24 cellular contexts compared by ENCODE assay signal in the genomic region with DNA sequence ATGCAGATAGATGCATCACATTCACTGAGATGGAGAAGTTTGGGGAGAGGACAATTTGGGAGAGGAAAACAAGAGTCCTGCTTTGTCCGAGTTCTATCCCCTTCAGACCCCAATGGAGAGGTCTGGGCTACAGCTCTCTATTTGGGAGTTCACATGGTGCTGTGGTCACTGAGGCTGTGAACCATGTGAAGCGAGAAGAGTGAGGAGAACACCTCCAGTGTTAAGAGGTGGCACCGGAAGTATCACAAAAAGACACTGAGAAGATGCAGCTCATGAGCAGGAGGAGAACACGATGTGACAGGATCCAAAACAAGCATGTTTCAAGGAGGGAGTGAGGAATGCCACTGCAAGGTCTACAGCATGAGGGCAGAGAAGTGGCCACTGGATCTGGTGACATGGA. TPM values are rescaled to one million over a fixed set of nuclear protein-coding genes. Genes with fewer than 3 reads are reported as not detected.
DNase-seq lines count a peak whose midpoint lies in the region; ATAC-seq, FAIRE-seq and TF ChIP-seq lines count a peak whose summit lies in the region.
"Had no signal": no experiment of that assay in that cellular context is flagged by ENCODE, and none has a peak within 500 bp of the region (broad histone marks: within the 10 kb centered on the region; RNA-seq: fewer than 3 reads in every experiment).

No MANE protein-coding gene starts in this region.

- H2BK15ac ChIP-seq in H9 (ENCODE audit: low read depth, low read length), result no peak overlapping the region

- no peak overlapping the region for H3K4ac ChIP-seq in H9 (ENCODE audit: low read depth, low read length)

- no peak overlapping the region for H3K4me3 Mint-ChIP-seq in H9
- H3K4me3 Mint-ChIP-seq in effector memory CD8-positive, alpha-beta T cell, result no peak overlapping the region
- no peak overlapping the region for H3K4me3 Mint-ChIP-seq in natural killer cell treated with Interleukin-12 subunit alpha and Interleukin-12 subunit beta and Interleukin-15 and Interleukin-18, amount 100 ng/mL, for 72 hours
- H3K4me3 Mint-ChIP-seq in activated CD4-positive, alpha-beta memory T cell treated with anti-CD3 and anti-CD28 coated beads, Interleukin-2, amount 10 ng/mL, durations not matched to agents 7 days and 5 days, result no peak overlapping the region
- H3K4me3 Mint-ChIP-seq: CD8-positive, alpha-beta T cell; IgD-negative memory B cell had no signal

- H4K8ac ChIP-seq in H9 (replicated peaks; ENCODE audit: insufficient read length, low read depth, low read length), result no peak overlapping the region

- H3K23me2 ChIP-seq in H9 (ENCODE audit: insufficient read length, low read depth, low read length, poor library complexity, severe bottlenecking), result no peaks in the 10 kb centered on the region

- CTCF ChIA-PET in activated CD4-positive, alpha-beta memory T cell treated with anti-CD3 and anti-CD28 coated beads, Interleukin-2, amount 10 ng/mL, durations not matched to agents 7 days and 5 days (lab: Charles Lee), result no interaction called here

- DNase-seq in GM12891 (ENCODE audit: insufficient read length, low spot score) (no peak), H9 (peak; percentile 14), WERI-Rb-1 (no peak), COLO668 (lab: John Stamatoyannopoulos, UW; ENCODE audit: unreplicated experiment) (no peak)
- DNase-seq in effector memory CD8-positive, alpha-beta T cell, result peak; percentile 21 to 29 (median 29)
- DNase-seq in natural killer cell treated with Interleukin-12 subunit alpha and Interleukin-12 subunit beta and Interleukin-15 and Interleukin-18, amount 100 ng/mL, for 72 hours (ENCODE audit: low spot score), result peak; percentile 78
- no peak for DNase-seq in activated CD4-positive, alpha-beta memory T cell treated with anti-CD3 and anti-CD28 coated beads, Interleukin-2, amount 10 ng/mL, durations not matched to agents 7 days and 5 days
- DNase-seq: 8988T; CD8-positive, alpha-beta T cell; COR-L47; DMS 273 treated with DMSO at 0.1 percent for 48 hours; DMS53; DND-41; GM23248; HCEC 1CT; KBM-7 had no signal

- H3K9me3 ChIP-seq in H9 (ENCODE audit: control insufficient read depth, low read depth, low read length) (peaks cover 12% of the 10 kb centered on the region), WERI-Rb-1 (ENCODE audit: severe bottlenecking) (peaks cover 18% of the 10 kb centered on the region)

- WGBS in H9 (ENCODE audit: extremely low coverage, insufficient read length, low lambda C conversion rate), result no CpG with 5 or more reads among the region's 4 CpGs

- H3K27me3 ChIP-seq in H9 (ENCODE audit: insufficient read depth, low read length), result no peaks in the 10 kb centered on the region
- no peaks in the 10 kb centered on the region for H3K27me3 ChIP-seq in WERI-Rb-1 (ENCODE audit: insufficient read depth, low read depth, severe bottlenecking)
- H3K27me3 ChIP-seq: BLaER1 had no signal

- H2BK20ac ChIP-seq in H9 (ENCODE audit: low read depth, low read length, poor library complexity, severe bottlenecking), result no peak overlapping the region

- no peak overlapping the region for H4K91ac ChIP-seq in H9 (ENCODE audit: insufficient read length, low read depth, low read length)

- no peak overlapping the region for H3K27ac Mint-ChIP-seq in H9
- no peak overlapping the region for H3K27ac Mint-ChIP-seq in effector memory CD8-positive, alpha-beta T cell
- no peak overlapping the region for H3K27ac Mint-ChIP-seq in natural killer cell treated with Interleukin-12 subunit alpha and Interleukin-12 subunit beta and Interleukin-15 and Interleukin-18, amount 100 ng/mL, for 72 hours
- no peak overlapping the region for H3K27ac Mint-ChIP-seq in activated CD4-positive, alpha-beta memory T cell treated with anti-CD3 and anti-CD28 coated beads, Interleukin-2, amount 10 ng/mL, durations not matched to agents 7 days and 5 days
- H3K27ac Mint-ChIP-seq: CD8-positive, alpha-beta T cell; IgD-negative memory B cell had no signal

- TF ChIP-seq POLR2A in GM12891 (IDR thresholded peaks at IDR 0.05; ENCODE audit: low read depth, low read length), result no peak

- H3K4me1 ChIP-seq in H9 (ENCODE audit: insufficient read depth, low read length), result no peaks in the 10 kb centered on the region
- H3K4me1 ChIP-seq: BLaER1 had no signal

- H2BK12ac ChIP-seq in H9 (ENCODE audit: insufficient read length, low read depth, low read length), result no peak overlapping the region

- no peaks in the 10 kb centered on the region for H3K79me2 ChIP-seq in H9 (ENCODE audit: insufficient read depth, low read length)

- no peak overlapping the region for H3K14ac ChIP-seq in H9 (ENCODE audit: insufficient read depth, low read length)

- peak; percentile 92 for ATAC-seq in effector memory CD8-positive, alpha-beta T cell (replicated peaks)
- peak; percentile 82 to 85 for ATAC-seq in natural killer cell treated with Interleukin-12 subunit alpha and Interleukin-12 subunit beta and Interleukin-15 and Interleukin-18, amount 100 ng/mL, for 72 hours
- ATAC-seq in GM19328 (IDR thresholded peaks at IDR 0.05; ENCODE audit: unreplicated experiment), result no peak
- ATAC-seq: CD8-positive, alpha-beta T cell; HepG2 had no signal

- peaks cover 13% of the 10 kb centered on the region for H3K27me3 Mint-ChIP-seq in H9 (ENCODE audit: low read depth)
- no peaks in the 10 kb centered on the region for H3K27me3 Mint-ChIP-seq in effector memory CD8-positive, alpha-beta T cell
- no peaks in the 10 kb centered on the region for H3K27me3 Mint-ChIP-seq in natural killer cell treated with Interleukin-12 subunit alpha and Interleukin-12 subunit beta and Interleukin-15 and Interleukin-18, amount 100 ng/mL, for 72 hours
- no peaks in the 10 kb centered on the region for H3K27me3 Mint-ChIP-seq in activated CD4-positive, alpha-beta memory T cell treated with anti-CD3 and anti-CD28 coated beads, Interleukin-2, amount 10 ng/mL, durations not matched to agents 7 days and 5 days
- H3K27me3 Mint-ChIP-seq: IgD-negative memory B cell had no signal

- no peak overlapping the region for H3K9ac ChIP-seq in H9 (ENCODE audit: extremely low read depth, insufficient read length, low read length)
- H3K9ac ChIP-seq: BLaER1, GM23248 had no signal

- no peak overlapping the region for H3K4me3 ChIP-seq in WERI-Rb-1 (ENCODE audit: low read depth, low read length)
- H3K4me3 ChIP-seq: BLaER1, GM23248 had no signal

- no peaks in the 10 kb centered on the region for H3K4me1 Mint-ChIP-seq in H9
- peaks cover 20 to 38% of the 10 kb centered on the region in 2 donors for H3K4me1 Mint-ChIP-seq in effector memory CD8-positive, alpha-beta T cell (ENCODE audit: low read depth in 2 of 2)
- H3K4me1 Mint-ChIP-seq in natural killer cell treated with Interleukin-12 subunit alpha and Interleukin-12 subunit beta and Interleukin-15 and Interleukin-18, amount 100 ng/mL, for 72 hours (ENCODE audit: low read depth in 2 of 2), result peaks cover 37% of the 10 kb centered on the region in 2 donors
- H3K4me1 Mint-ChIP-seq in activated CD4-positive, alpha-beta memory T cell treated with anti-CD3 and anti-CD28 coated beads, Interleukin-2, amount 10 ng/mL, durations not matched to agents 7 days and 5 days, result peaks cover 19% of the 10 kb centered on the region

- H3K36me3 ChIP-seq in WERI-Rb-1, result no peaks in the 10 kb centered on the region

- H4K20me1 ChIP-seq in H9 (ENCODE audit: control insufficient read depth, insufficient read depth, insufficient read length), result no peaks in the 10 kb centered on the region
- H4K20me1 ChIP-seq: BLaER1 had no signal

- H2BK5ac ChIP-seq in H9 (ENCODE audit: insufficient read length, low read length), result no peak overlapping the region

- no peak overlapping the region for H3T11ph ChIP-seq in H9 (ENCODE audit: low read length)

- no peak overlapping the region for H2BK120ac ChIP-seq in H9 (ENCODE audit: low read depth, low read length, poor library complexity, severe bottlenecking)

- H3K9me3 Mint-ChIP-seq in H9, result peaks cover 25 to 34% of the 10 kb centered on the region in 2 experiments
- H3K9me3 Mint-ChIP-seq in effector memory CD8-positive, alpha-beta T cell, result no peaks in the 10 kb centered on the region
- peaks cover 10% of the 10 kb centered on the region for H3K9me3 Mint-ChIP-seq in natural killer cell treated with Interleukin-12 subunit alpha and Interleukin-12 subunit beta and Interleukin-15 and Interleukin-18, amount 100 ng/mL, for 72 hours
- peaks cover 33% of the 10 kb centered on the region for H3K9me3 Mint-ChIP-seq in activated CD4-positive, alpha-beta memory T cell treated with anti-CD3 and anti-CD28 coated beads, Interleukin-2, amount 10 ng/mL, durations not matched to agents 7 days and 5 days

- TF ChIP-seq CTCF in H9 (conservative IDR thresholded peaks at IDR 0.05) (no peak), WERI-Rb-1 (IDR thresholded peaks at IDR 0.05; ENCODE audit: low read depth, low read length) (no peak)

- no peak overlapping the region for H3K18ac ChIP-seq in H9 (ENCODE audit: insufficient read length, low read depth, low read length)

- H3K4me2 ChIP-seq in H9 (ENCODE audit: insufficient read depth, insufficient read length, low read length), result no peak overlapping the region
- H3K4me2 ChIP-seq: BLaER1 had no signal

- H2AK5ac ChIP-seq in H9 (ENCODE audit: insufficient read length, low read length), result no peak overlapping the region

- no peak overlapping the region for H4K5ac ChIP-seq in H9 (ENCODE audit: insufficient read length, low read depth, low read length)

- FAIRE-seq in GM12891 (lab: Jason Lieb, UNC), result peak; percentile 38
- FAIRE-seq: G401.6, HepG2 had no signal

- POLR2A ChIA-PET in activated CD4-positive, alpha-beta memory T cell treated with anti-CD3 and anti-CD28 coated beads, Interleukin-2, amount 10 ng/mL, durations not matched to agents 7 days and 5 days (lab: Charles Lee), result interaction anchor here (1.9 kb wide), 1 partner anchor 13 kb away, joined by 4 read pairs; no protein-coding TSS in a partner anchor

- H3K56ac ChIP-seq in H9 (ENCODE audit: insufficient read length, low read depth, low read length), result no peak overlapping the region

- peaks cover 0 to 6% (median 2%) of the 10 kb centered on the region in 3 experiments; a peak in 5 of 7 replicates for H3K36me3 Mint-ChIP-seq in H9 (ENCODE audit: insufficient read depth in 1 of 3, low read depth in 3 of 3)
- no peaks in the 10 kb centered on the region for H3K36me3 Mint-ChIP-seq in effector memory CD8-positive, alpha-beta T cell (ENCODE audit: insufficient read depth)
- H3K36me3 Mint-ChIP-seq in natural killer cell treated with Interleukin-12 subunit alpha and Interleukin-12 subunit beta and Interleukin-15 and Interleukin-18, amount 100 ng/mL, for 72 hours, result peaks cover 34% of the 10 kb centered on the region
- peaks cover 45% of the 10 kb centered on the region for H3K36me3 Mint-ChIP-seq in activated CD4-positive, alpha-beta memory T cell treated with anti-CD3 and anti-CD28 coated beads, Interleukin-2, amount 10 ng/mL, durations not matched to agents 7 days and 5 days (ENCODE audit: low read depth)

- H2AFZ ChIP-seq in H9 (ENCODE audit: low read length), result no peak overlapping the region
- H2AFZ ChIP-seq: GM23248 had no signal

- H3K79me1 ChIP-seq in H9 (ENCODE audit: insufficient read depth, low read depth, low read length, poor library complexity, severe bottlenecking), result no peaks in the 10 kb centered on the region

- H3K27ac ChIP-seq in H9 (ENCODE audit: insufficient read length, low read depth, low read length) (no peak overlapping the region), WERI-Rb-1 (no peak overlapping the region)
- H3K27ac ChIP-seq: BLaER1, GM23248 had no signal

- H3K23ac ChIP-seq in H9 (ENCODE audit: insufficient read length, low read depth, low read length), result no peak overlapping the region

RNA-seq across cellular contexts. Expression of a gene that starts 39.7 kb away (rescaled TPM):
- 41.2 TPM for polyA plus RNA-seq in GM12891 (2012; ENCODE audit: low read depth, missing spikeins)
- 1.4 and 1.7 TPM in 2 replicates for total RNA-seq in H9 (2021)
- total RNA-seq in natural killer cell treated with Interleukin-12 subunit alpha and Interleukin-12 subunit beta and Interleukin-15 and Interleukin-18, amount 100 ng/mL, for 72 hours, result 100 to 1,000 TPM; 112 to 119 TPM
- total RNA-seq in activated CD4-positive, alpha-beta memory T cell treated with anti-CD3 and anti-CD28 coated beads, Interleukin-2, amount 10 ng/mL, durations not matched to agents 7 days and 5 days, result 10 to 100 TPM; 50.3 to 52.7 TPM
- total RNA-seq: H4, HepG2 had no signal
- polyA plus RNA-seq: AG04450, GM23248, HepG2 had no signal

RNA-seq across cellular contexts. Expression of a gene that starts 58.3 kb away (rescaled TPM):
- polyA plus RNA-seq in GM12891 (2012; ENCODE audit: low read depth, missing spikeins), result 115 TPM
- total RNA-seq in H9 (2021), result 0.15 TPM in 1 of 2 replicates, not detected in the other
- total RNA-seq in natural killer cell treated with Interleukin-12 subunit alpha and Interleukin-12 subunit beta and Interleukin-15 and Interleukin-18, amount 100 ng/mL, for 72 hours, result 1 to 10 TPM in 1 of 2 donors, under 1 TPM in 1; 0.81 to 6.2 TPM
- total RNA-seq in activated CD4-positive, alpha-beta memory T cell treated with anti-CD3 and anti-CD28 coated beads, Interleukin-2, amount 10 ng/mL, durations not matched to agents 7 days and 5 days, result 1 to 10 TPM; 2.0 to 2.2 TPM
- total RNA-seq: A673, H4, HepG2 had no signal
- polyA plus RNA-seq: AG04450, HepG2 had no signal

Comparison
In these comparisons a context has a peak if more than half of its experiments do, and no peak if none do; other contexts are left out.
1. DNase-seq: peak in H9 (single experiment), effector memory CD8-positive, alpha-beta T cell (3 of 3) and natural killer cell treated with Interleukin-12 subunit alpha and Interleukin-12 subunit beta and Interleukin-15 and Interleukin-18, amount 100 ng/mL, for 72 hours (single experiment); none in GM12891 (single experiment), WERI-Rb-1 (single experiment), activated CD4-positive, alpha-beta memory T cell treated with anti-CD3 and anti-CD28 coated beads, Interleukin-2, amount 10 ng/mL, durations not matched to agents 7 days and 5 days (single experiment) and COLO668 (single experiment).
2. RNA of a gene that starts 39.7 kb away (total RNA-seq): 112 to 119 TPM in natural killer cell treated with Interleukin-12 subunit alpha and Interleukin-12 subunit beta and Interleukin-15 and Interleukin-18, amount 100 ng/mL, for 72 hours and 50.3 to 52.7 TPM in activated CD4-positive, alpha-beta memory T cell treated with anti-CD3 and anti-CD28 coated beads, Interleukin-2, amount 10 ng/mL, durations not matched to agents 7 days and 5 days; 1.4 to 1.7 TPM in H9; every median in the first group is over 10 times any median in the second.